In genomic region chrX:47200385-47201150, GRCh38 we compare ENCODE assay signal across 11 cellular contexts. TPM values are rescaled to one million over a fixed set of nuclear protein-coding genes. Genes with fewer than 3 reads are reported as not detected.
DNase-seq lines count a peak whose midpoint lies in the region; ATAC-seq and TF ChIP-seq lines count a peak whose summit lies in the region.
"Had no signal": no experiment of that assay in that cellular context is flagged by ENCODE, and none has a peak within 500 bp of the region (broad histone marks: within the 10 kb centered on the region; RNA-seq: fewer than 3 reads in every experiment).

No MANE protein-coding gene starts in this region.

- H3K36me3 ChIP-seq in CD8-positive, alpha-beta T cell (ENCODE audit: insufficient read depth, low read length), result peaks cover 36% of the 10 kb centered on the region

- no peaks in the 10 kb centered on the region for H3K9me3 Mint-ChIP-seq in CD8-positive, alpha-beta T cell
- no peaks in the 10 kb centered on the region for H3K9me3 Mint-ChIP-seq in neural crest cell

- peaks cover 24% of the 10 kb centered on the region for H3K4me1 Mint-ChIP-seq in CD8-positive, alpha-beta T cell (ENCODE audit: low read depth)
- H3K4me1 Mint-ChIP-seq in neural crest cell, result peaks cover 34% of the 10 kb centered on the region

- peaks cover 25% of the 10 kb centered on the region for H3K4me1 ChIP-seq in CD8-positive, alpha-beta T cell (ENCODE audit: insufficient read depth, low read length)

- no peaks in the 10 kb centered on the region for H3K9me3 ChIP-seq in CD8-positive, alpha-beta T cell (ENCODE audit: low read length)
- H3K9me3 ChIP-seq: SJSA1 had no signal

- POLR2A ChIA-PET in CD8-positive, alpha-beta T cell (lab: Charles Lee), result interaction anchor here (1.1 kb wide), 1 partner anchor 33 kb away, joined by 3 read pairs; no protein-coding TSS in a partner anchor

- no peak overlapping the region for H3K27ac ChIP-seq in CD8-positive, alpha-beta T cell (ENCODE audit: low read depth, low read length)
- H3K27ac ChIP-seq: SJSA1 had no signal

- H3K27me3 Mint-ChIP-seq in CD8-positive, alpha-beta T cell (ENCODE audit: low read depth), result no peaks in the 10 kb centered on the region
- H3K27me3 Mint-ChIP-seq in neural crest cell (ENCODE audit: low read depth), result no peaks in the 10 kb centered on the region

- H3K36me3 Mint-ChIP-seq in CD8-positive, alpha-beta T cell, result peaks cover 74% of the 10 kb centered on the region
- H3K36me3 Mint-ChIP-seq in neural crest cell (ENCODE audit: low read depth), result peaks cover 47% of the 10 kb centered on the region

- H3K4me3 ChIP-seq in CD8-positive, alpha-beta T cell (ENCODE audit: low read depth, low read length), result no peak overlapping the region
- H3K4me3 ChIP-seq: SJSA1 had no signal

- CTCF ChIA-PET in CD8-positive, alpha-beta T cell (lab: Charles Lee), result interaction anchor here (1.2 kb wide), 1 partner anchor 10 kb away, joined by 5 read pairs; no protein-coding TSS in a partner anchor

- peak overlapping the region; percentile 41 for H3K27ac Mint-ChIP-seq in CD8-positive, alpha-beta T cell
- H3K27ac Mint-ChIP-seq in neural crest cell (ENCODE audit: unreplicated experiment), result no peak overlapping the region

- H3K27me3 ChIP-seq in CD8-positive, alpha-beta T cell (ENCODE audit: insufficient read depth, low read length), result no peaks in the 10 kb centered on the region
- H3K27me3 ChIP-seq: SJSA1 had no signal

- no peak for TF ChIP-seq CTCF in CD8-positive, alpha-beta T cell (IDR thresholded peaks at IDR 0.05)
- peak; percentile 18 for TF ChIP-seq CTCF in neural crest cell (conservative IDR thresholded peaks at IDR 0.05)

- H3K4me3 Mint-ChIP-seq in CD8-positive, alpha-beta T cell, result no peak overlapping the region
- peak overlapping the region; percentile 58 for H3K4me3 Mint-ChIP-seq in neural crest cell

- intact Hi-C loops in CD8-positive, alpha-beta T cell (cut with DNase I, micrococcal nuclease), result no loop called here

- no peak for DNase-seq in CD8-positive, alpha-beta T cell
- DNase-seq in NCI-H460 (ENCODE audit: extremely low read depth, low read depth) (peak; percentile 18), neural crest cell (ENCODE audit: low read depth, low spot score) (no peak), NCI-H128 (lab: John Stamatoyannopoulos, UW; ENCODE audit: unreplicated experiment) (no peak), NCI-H2029 (lab: John Stamatoyannopoulos, UW) (no peak)
- DNase-seq: NCI-H1048; stimulated activated CD4-positive, alpha-beta T cell treated with anti-CD3 and anti-CD28 coated beads, Interleukin-4, amount 100 ng/mL, for 24 hours had no signal

- ATAC-seq in CD8-positive, alpha-beta T cell, result no peak
- ATAC-seq in esophagus mucosa (peak; percentile 89), HG02642 (IDR thresholded peaks at IDR 0.05; ENCODE audit: poor library complexity, unreplicated experiment) (no peak), HG02763 (IDR thresholded peaks at IDR 0.05; ENCODE audit: unreplicated experiment) (no peak)

RNA-seq across cellular contexts. Expression of gene UBA1, which starts 6.9 kb away (rescaled TPM):
- 10 to 100 TPM; 63.8 to 64.7 TPM for total RNA-seq in CD8-positive, alpha-beta T cell
- 138 and 158 TPM in 2 replicates for total RNA-seq in NCI-H460 (2014; rRNA removed; shearing (Covaris generic))
- polyA plus RNA-seq in NCI-H460 (2014; cell fraction: nucleus; rRNA removed), result 190 and 216 TPM in 2 replicates
- total RNA-seq in esophagus mucosa (190 TPM), neural crest cell (484 and 498 TPM in 2 replicates)

RNA-seq across cellular contexts. Expression of gene CDK16, which starts 17.9 kb away (rescaled TPM):
- total RNA-seq in CD8-positive, alpha-beta T cell, result 100 to 1,000 TPM; 157 to 161 TPM
- total RNA-seq in NCI-H460 (2014; rRNA removed; shearing (Covaris generic)), result 141 and 164 TPM in 2 replicates
- polyA plus RNA-seq in NCI-H460 (2014; cell fraction: nucleus; rRNA removed), result 219 and 283 TPM in 2 replicates
- total RNA-seq in esophagus mucosa (80.7 TPM), neural crest cell (281 and 289 TPM in 2 replicates)

RNA-seq across cellular contexts. Expression of gene USP11, which starts 32.2 kb away (rescaled TPM):
- total RNA-seq in CD8-positive, alpha-beta T cell, result 100 to 1,000 TPM; 147 to 161 TPM
- 17.0 and 17.3 TPM in 2 replicates for total RNA-seq in NCI-H460 (2014; rRNA removed; shearing (Covaris generic))
- polyA plus RNA-seq in NCI-H460 (2014; cell fraction: nucleus; rRNA removed), result 15.9 and 20.6 TPM in 2 replicates
- 13.2 TPM for total RNA-seq in esophagus mucosa
- total RNA-seq in neural crest cell, result 232 and 245 TPM in 2 replicates

RNA-seq across cellular contexts. Expression of gene RBM10, which starts 55.5 kb away (rescaled TPM):
- 10 to 100 TPM; 31.9 to 32.0 TPM for total RNA-seq in CD8-positive, alpha-beta T cell
- 28.1 and 30.3 TPM in 2 replicates for total RNA-seq in NCI-H460 (2014; rRNA removed; shearing (Covaris generic))
- 45.1 and 58.9 TPM in 2 replicates for polyA plus RNA-seq in NCI-H460 (2014; cell fraction: nucleus; rRNA removed)
- total RNA-seq in esophagus mucosa, result 23.6 TPM
- total RNA-seq in neural crest cell, result 87.7 and 89.2 TPM in 2 replicates

RNA-seq across cellular contexts. Expression of gene NDUFB11, which starts 56.1 kb away (rescaled TPM):
- total RNA-seq in CD8-positive, alpha-beta T cell, result 10 to 100 TPM; 50.5 to 51.4 TPM
- total RNA-seq in NCI-H460 (2014; rRNA removed; shearing (Covaris generic)), result 154 and 182 TPM in 2 replicates
- 73.8 and 118 TPM in 2 replicates for polyA plus RNA-seq in NCI-H460 (2014; cell fraction: nucleus; rRNA removed)
- total RNA-seq in esophagus mucosa, result 67.4 TPM
- total RNA-seq in neural crest cell, result 113 and 115 TPM in 2 replicates
